In genomic region chr18:61724532-61724931, GRCh38 we compare ENCODE assay signal across 8 cellular contexts.
"Had no signal": no experiment of that assay in that cellular context is flagged by ENCODE, and none has a peak within 500 bp of the region (broad histone marks: within the 10 kb centered on the region; RNA-seq: fewer than 3 reads in every experiment).

No MANE protein-coding gene starts in this region.

- FAIRE-seq: HTR-8/SVneo, K562 had no signal

- H3K27ac ChIP-seq: HL-60, KMS-11 had no signal

- H3K4me2 ChIP-seq: KMS-11 had no signal

- ATAC-seq: K562 had no signal

- H3K27me3 Mint-ChIP-seq: IgD-negative memory B cell had no signal

- DNase-seq: Karpas-422, KBM-7, KG1 had no signal

- H3K4me3 ChIP-seq: K562 had no signal

- H3K36me3 Mint-ChIP-seq: IgD-negative memory B cell had no signal

- H3K9ac ChIP-seq: KMS-11 had no signal

- H3K4me1 Mint-ChIP-seq: IgD-negative memory B cell had no signal

- H3K4me3 Mint-ChIP-seq: IgD-negative memory B cell had no signal

- H3K27ac Mint-ChIP-seq: IgD-negative memory B cell had no signal
